8 cellular contexts compared by ENCODE assay signal in genomic region chr13:79423801-79424642, GRCh38. TPM values are rescaled to one million over a fixed set of nuclear protein-coding genes. Genes with fewer than 3 reads are reported as not detected.
DNase-seq lines count a peak whose midpoint lies in the region; ATAC-seq and TF ChIP-seq lines count a peak whose summit lies in the region.

No MANE protein-coding gene starts in this region.

- WGBS in right lobe of liver (ENCODE audit: insufficient coverage, low coverage, low lambda C conversion rate, missing lambda C conversion rate): 27% methylated on average over 2 of the region's 2 CpGs

- TF ChIP-seq POLR2A in right lobe of liver (IDR thresholded peaks at IDR 0.05): no peak

- H3K27ac ChIP-seq in C4-2B (no peak overlapping the region), right lobe of liver (no peak overlapping the region)

- TF ChIP-seq CTCF in C4-2B (conservative IDR thresholded peaks at IDR 0.05) (peak; percentile 74), cardiac fibroblast (IDR thresholded peaks at IDR 0.05; ENCODE audit: low read depth, low read length) (peak; percentile 54), right lobe of liver (IDR thresholded peaks at IDR 0.05) (peak; percentile 62 to 74 (median 67))

- no peaks in the 10 kb centered on the region for H3K4me1 ChIP-seq in right lobe of liver

- DNase-seq in NCI-H69 (lab: John Stamatoyannopoulos, UW) (peak; percentile 52), cardiac fibroblast (ENCODE audit: low read depth in 2 of 2) (peak; percentile 77 to 78), right lobe of liver (no peak), UCSD-AML1 (lab: John Stamatoyannopoulos, UW; ENCODE audit: unreplicated experiment) (no peak)
- no peak for DNase-seq in stimulated activated CD4-positive, alpha-beta T cell treated with anti-CD3 and anti-CD28 coated beads, Interleukin-4, amount 100 ng/mL, for 4 hours

- peak; percentile 81 for ATAC-seq in GM18508 (IDR thresholded peaks at IDR 0.05; ENCODE audit: insufficient read depth, unreplicated experiment)
- ATAC-seq in HG02938 (IDR thresholded peaks at IDR 0.05; ENCODE audit: unreplicated experiment): peak; percentile 88
- ATAC-seq in right lobe of liver: peak; percentile 71 to 87 (median 83)

- no peaks in the 10 kb centered on the region for H3K27me3 ChIP-seq in right lobe of liver

- H3K9me3 ChIP-seq in right lobe of liver: no peaks in the 10 kb centered on the region

- intact Hi-C loops in right lobe of liver (cut with DNase I): no loop called here

- no peaks in the 10 kb centered on the region for H3K36me3 ChIP-seq in right lobe of liver

- H3K4me3 ChIP-seq in cardiac fibroblast (replicated peaks in 1 of 2; ENCODE audit: low read depth in 2 of 2, low read length in 2 of 2) (no peak overlapping the region), right lobe of liver (no peak overlapping the region)

RNA-seq across cellular contexts. Expression of gene RBM26, which starts 18.0 kb away (rescaled TPM):
- total RNA-seq in right lobe of liver: 10 to 100 TPM; 12.9 to 16.7 (median 15.1) TPM

RNA-seq across cellular contexts. Expression of gene NDFIP2, which starts 56.9 kb away (rescaled TPM):
- total RNA-seq in right lobe of liver: 10 to 100 TPM; 20.3 to 32.7 (median 27.5) TPM

Comparison
In these comparisons a context has a peak if more than half of its experiments do, and no peak if none do; other contexts are left out.
1. DNase-seq: peak in NCI-H69 (single experiment) and cardiac fibroblast (2 of 2); none in right lobe of liver (0 of 3), UCSD-AML1 (single experiment) and stimulated activated CD4-positive, alpha-beta T cell treated with anti-CD3 and anti-CD28 coated beads, Interleukin-4, amount 100 ng/mL, for 4 hours (0 of 2).
2. Peak in every context shown above with its lines, with median percentiles within 50 percentile points of each other: CTCF ChIP-seq and ATAC-seq.